In the genomic region with DNA sequence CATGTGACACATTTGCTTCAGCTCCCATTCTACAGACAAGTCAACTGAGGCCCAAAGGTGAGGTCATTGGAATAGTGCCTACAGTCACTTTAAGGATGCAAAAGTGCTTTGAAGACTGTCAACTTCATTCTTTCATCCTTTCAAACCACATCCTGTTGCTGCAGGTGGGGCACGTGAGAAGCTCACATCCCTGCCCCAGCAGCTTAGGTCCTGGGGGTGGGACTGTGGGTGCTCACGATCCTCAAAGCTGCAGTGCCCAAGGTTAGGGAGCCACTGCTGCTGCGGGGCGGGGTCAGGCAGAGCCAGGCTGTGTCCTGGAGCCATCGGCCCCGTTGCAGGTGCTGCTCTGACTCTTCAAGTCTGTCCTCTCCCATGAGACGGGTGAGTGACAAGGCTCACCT, we compare ENCODE assay signal across 10 cellular contexts.
DNase-seq lines count a peak whose midpoint lies in the region; ATAC-seq, FAIRE-seq and TF ChIP-seq lines count a peak whose summit lies in the region.
"Had no signal": no experiment of that assay in that cellular context is flagged by ENCODE, and none has a peak within 500 bp of the region (broad histone marks: within the 10 kb centered on the region; RNA-seq: fewer than 3 reads in every experiment).

No MANE protein-coding gene starts in this region.

- no peak for FAIRE-seq in urothelium cell line (lab: Jason Lieb, UNC)
- FAIRE-seq: G401.6 had no signal

- peaks cover 7% of the 10 kb centered on the region for H3K9me3 Mint-ChIP-seq in central memory CD8-positive, alpha-beta T cell

- peak; percentile 84 for ATAC-seq in central memory CD8-positive, alpha-beta T cell (replicated peaks; ENCODE audit: extremely low read depth, poor library complexity, severe bottlenecking)
- no peak for ATAC-seq in SK-N-SH treated with all-trans-retinoic acid at 6 μM for 48 hours
- no peak for ATAC-seq in HG03432 (IDR thresholded peaks at IDR 0.05; ENCODE audit: unreplicated experiment)

- H3K27ac Mint-ChIP-seq in central memory CD8-positive, alpha-beta T cell (ENCODE audit: low read depth), result peak overlapping the region; percentile 64

- H3K9me3 ChIP-seq in KOPT-K1 (ENCODE audit: insufficient read depth, low read length, poor library complexity, severe bottlenecking), result peaks cover 7% of the 10 kb centered on the region
- H3K9me3 ChIP-seq: HAP-1 had no signal

- no peaks in the 10 kb centered on the region for H3K36me3 ChIP-seq in KOPT-K1 (ENCODE audit: insufficient read depth, low read length)
- H3K36me3 ChIP-seq: HAP-1 had no signal

- H3K36me3 Mint-ChIP-seq in central memory CD8-positive, alpha-beta T cell (ENCODE audit: insufficient read depth), result peaks cover 6% of the 10 kb centered on the region

- H3K4me3 Mint-ChIP-seq in central memory CD8-positive, alpha-beta T cell, result peak overlapping the region; percentile 83

- peak; percentile 52 to 55 for DNase-seq in activated CD4-positive, alpha-beta T cell treated with anti-CD3 and anti-CD28 coated beads, Interleukin-2, amount 50 U/mL, for 48 hours
- DNase-seq in central memory CD8-positive, alpha-beta T cell (ENCODE audit: low spot score in 2 of 2), result peak in 1 of 2 donors; percentile 39
- peak; percentile 64 for DNase-seq in stimulated activated CD8-positive, alpha-beta memory T cell treated with anti-CD3 and anti-CD28 coated beads, Interleukin-4, amount 100 ng/mL, for 48 hours
- DNase-seq in NOMO-1 treated with DMSO at 0.1 percent for 48 hours (lab: John Stamatoyannopoulos, UW; ENCODE audit: unreplicated experiment) (no peak), urothelium cell line (ENCODE audit: low spot score) (no peak)

- H3K27ac ChIP-seq in KOPT-K1 (ENCODE audit: low read depth, low read length, poor library complexity, severe bottlenecking), result peak overlapping the region; percentile 62

- H3K27me3 Mint-ChIP-seq in central memory CD8-positive, alpha-beta T cell, result no peaks in the 10 kb centered on the region

- H3K4me1 Mint-ChIP-seq in central memory CD8-positive, alpha-beta T cell, result peaks cover 59% of the 10 kb centered on the region

TF ChIP-seq in SK-N-SH treated with all-trans-retinoic acid at 6 μM for 48 hours, 23 proteins besides CTCF, POLR2A, EP300 and RAD21:
- TF ChIP-seq CSDC2 (CRISPR knock-in tag; IDR thresholded peaks at IDR 0.05) (no peak), ZNF8 (CRISPR knock-in tag; IDR thresholded peaks at IDR 0.05) (no peak), OSR1 (CRISPR knock-in tag; IDR thresholded peaks at IDR 0.05) (no peak), ISL1 (CRISPR knock-in tag; IDR thresholded peaks at IDR 0.05) (no peak), ZNF565 (CRISPR knock-in tag; conservative IDR thresholded peaks at IDR 0.05; ENCODE audit: low read depth) (no peak), BACH2 (CRISPR knock-in tag; IDR thresholded peaks at IDR 0.05; ENCODE audit: borderline replicate concordance) (no peak), ZNF70 (CRISPR knock-in tag; IDR thresholded peaks at IDR 0.05) (no peak), ARNTL (CRISPR knock-in tag; IDR thresholded peaks at IDR 0.05; ENCODE audit: borderline replicate concordance, low read depth) (no peak), ZFP30 (CRISPR knock-in tag; IDR thresholded peaks at IDR 0.05) (no peak), TOX (CRISPR knock-in tag; IDR thresholded peaks at IDR 0.05; ENCODE audit: borderline replicate concordance) (no peak), PPARA (CRISPR knock-in tag; IDR thresholded peaks at IDR 0.05; ENCODE audit: borderline replicate concordance) (no peak), ZFP3 (CRISPR knock-in tag; IDR thresholded peaks at IDR 0.05) (no peak), RARB (CRISPR knock-in tag; IDR thresholded peaks at IDR 0.05) (no peak)
- TF ChIP-seq, protein P1, sequence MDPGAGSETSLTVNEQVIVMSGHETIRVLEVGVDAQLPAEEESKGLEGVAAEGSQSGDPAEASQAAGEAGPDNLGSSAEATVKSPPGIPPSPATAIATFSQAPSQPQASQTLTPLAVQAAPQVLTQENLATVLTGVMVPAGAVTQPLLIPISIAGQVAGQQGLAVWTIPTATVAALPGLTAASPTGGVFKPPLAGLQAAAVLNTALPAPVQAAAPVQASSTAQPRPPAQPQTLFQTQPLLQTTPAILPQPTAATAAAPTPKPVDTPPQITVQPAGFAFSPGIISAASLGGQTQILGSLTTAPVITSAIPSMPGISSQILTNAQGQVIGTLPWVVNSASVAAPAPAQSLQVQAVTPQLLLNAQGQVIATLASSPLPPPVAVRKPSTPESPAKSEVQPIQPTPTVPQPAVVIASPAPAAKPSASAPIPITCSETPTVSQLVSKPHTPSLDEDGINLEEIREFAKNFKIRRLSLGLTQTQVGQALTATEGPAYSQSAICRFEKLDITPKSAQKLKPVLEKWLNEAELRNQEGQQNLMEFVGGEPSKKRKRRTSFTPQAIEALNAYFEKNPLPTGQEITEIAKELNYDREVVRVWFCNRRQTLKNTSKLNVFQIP (CRISPR knock-in tag; IDR thresholded peaks at IDR 0.05; ENCODE audit: borderline replicate concordance, low read depth), result no peak
- TF ChIP-seq, protein P2, sequence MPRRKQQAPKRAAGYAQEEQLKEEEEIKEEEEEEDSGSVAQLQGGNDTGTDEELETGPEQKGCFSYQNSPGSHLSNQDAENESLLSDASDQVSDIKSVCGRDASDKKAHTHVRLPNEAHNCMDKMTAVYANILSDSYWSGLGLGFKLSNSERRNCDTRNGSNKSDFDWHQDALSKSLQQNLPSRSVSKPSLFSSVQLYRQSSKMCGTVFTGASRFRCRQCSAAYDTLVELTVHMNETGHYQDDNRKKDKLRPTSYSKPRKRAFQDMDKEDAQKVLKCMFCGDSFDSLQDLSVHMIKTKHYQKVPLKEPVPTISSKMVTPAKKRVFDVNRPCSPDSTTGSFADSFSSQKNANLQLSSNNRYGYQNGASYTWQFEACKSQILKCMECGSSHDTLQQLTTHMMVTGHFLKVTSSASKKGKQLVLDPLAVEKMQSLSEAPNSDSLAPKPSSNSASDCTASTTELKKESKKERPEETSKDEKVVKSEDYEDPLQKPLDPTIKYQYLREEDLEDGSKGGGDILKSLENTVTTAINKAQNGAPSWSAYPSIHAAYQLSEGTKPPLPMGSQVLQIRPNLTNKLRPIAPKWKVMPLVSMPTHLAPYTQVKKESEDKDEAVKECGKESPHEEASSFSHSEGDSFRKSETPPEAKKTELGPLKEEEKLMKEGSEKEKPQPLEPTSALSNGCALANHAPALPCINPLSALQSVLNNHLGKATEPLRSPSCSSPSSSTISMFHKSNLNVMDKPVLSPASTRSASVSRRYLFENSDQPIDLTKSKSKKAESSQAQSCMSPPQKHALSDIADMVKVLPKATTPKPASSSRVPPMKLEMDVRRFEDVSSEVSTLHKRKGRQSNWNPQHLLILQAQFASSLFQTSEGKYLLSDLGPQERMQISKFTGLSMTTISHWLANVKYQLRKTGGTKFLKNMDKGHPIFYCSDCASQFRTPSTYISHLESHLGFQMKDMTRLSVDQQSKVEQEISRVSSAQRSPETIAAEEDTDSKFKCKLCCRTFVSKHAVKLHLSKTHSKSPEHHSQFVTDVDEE (CRISPR knock-in tag; IDR thresholded peaks at IDR 0.05), result no peak
- TF ChIP-seq, protein P3, sequence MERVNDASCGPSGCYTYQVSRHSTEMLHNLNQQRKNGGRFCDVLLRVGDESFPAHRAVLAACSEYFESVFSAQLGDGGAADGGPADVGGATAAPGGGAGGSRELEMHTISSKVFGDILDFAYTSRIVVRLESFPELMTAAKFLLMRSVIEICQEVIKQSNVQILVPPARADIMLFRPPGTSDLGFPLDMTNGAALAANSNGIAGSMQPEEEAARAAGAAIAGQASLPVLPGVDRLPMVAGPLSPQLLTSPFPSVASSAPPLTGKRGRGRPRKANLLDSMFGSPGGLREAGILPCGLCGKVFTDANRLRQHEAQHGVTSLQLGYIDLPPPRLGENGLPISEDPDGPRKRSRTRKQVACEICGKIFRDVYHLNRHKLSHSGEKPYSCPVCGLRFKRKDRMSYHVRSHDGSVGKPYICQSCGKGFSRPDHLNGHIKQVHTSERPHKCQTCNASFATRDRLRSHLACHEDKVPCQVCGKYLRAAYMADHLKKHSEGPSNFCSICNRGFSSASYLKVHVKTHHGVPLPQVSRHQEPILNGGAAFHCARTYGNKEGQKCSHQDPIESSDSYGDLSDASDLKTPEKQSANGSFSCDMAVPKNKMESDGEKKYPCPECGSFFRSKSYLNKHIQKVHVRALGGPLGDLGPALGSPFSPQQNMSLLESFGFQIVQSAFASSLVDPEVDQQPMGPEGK (CRISPR knock-in tag; IDR thresholded peaks at IDR 0.05; ENCODE audit: borderline replicate concordance), result no peak
- TF ChIP-seq, protein P4, sequence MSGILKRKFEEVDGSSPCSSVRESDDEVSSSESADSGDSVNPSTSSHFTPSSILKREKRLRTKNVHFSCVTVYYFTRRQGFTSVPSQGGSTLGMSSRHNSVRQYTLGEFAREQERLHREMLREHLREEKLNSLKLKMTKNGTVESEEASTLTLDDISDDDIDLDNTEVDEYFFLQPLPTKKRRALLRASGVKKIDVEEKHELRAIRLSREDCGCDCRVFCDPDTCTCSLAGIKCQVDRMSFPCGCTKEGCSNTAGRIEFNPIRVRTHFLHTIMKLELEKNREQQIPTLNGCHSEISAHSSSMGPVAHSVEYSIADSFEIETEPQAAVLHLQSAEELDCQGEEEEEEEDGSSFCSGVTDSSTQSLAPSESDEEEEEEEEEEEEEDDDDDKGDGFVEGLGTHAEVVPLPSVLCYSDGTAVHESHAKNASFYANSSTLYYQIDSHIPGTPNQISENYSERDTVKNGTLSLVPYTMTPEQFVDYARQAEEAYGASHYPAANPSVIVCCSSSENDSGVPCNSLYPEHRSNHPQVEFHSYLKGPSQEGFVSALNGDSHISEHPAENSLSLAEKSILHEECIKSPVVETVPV (CRISPR knock-in tag; IDR thresholded peaks at IDR 0.05), result no peak

Comparison
In these comparisons a context has a peak if more than half of its experiments do, and no peak if none do; other contexts are left out.
1. DNase-seq: peak in activated CD4-positive, alpha-beta T cell treated with anti-CD3 and anti-CD28 coated beads, Interleukin-2, amount 50 U/mL, for 48 hours (2 of 2) and stimulated activated CD8-positive, alpha-beta memory T cell treated with anti-CD3 and anti-CD28 coated beads, Interleukin-4, amount 100 ng/mL, for 48 hours (single experiment); none in NOMO-1 treated with DMSO at 0.1 percent for 48 hours (single experiment) and urothelium cell line (single experiment).